19 cellular contexts compared by ENCODE assay signal in genomic region chr14:66360526-66360925, GRCh38.
"Had no signal": no experiment of that assay in that cellular context is flagged by ENCODE, and none has a peak within 500 bp of the region (broad histone marks: within the 10 kb centered on the region; RNA-seq: fewer than 3 reads in every experiment).

No MANE protein-coding gene starts in this region.

- H3K27ac Mint-ChIP-seq: activated B cell treated with CpG ODN at 0.5 μM for 24 hours; activated CD8-positive, alpha-beta T cell treated with anti-CD3 and anti-CD28 coated beads for 36 hours; activated naive CD4-positive, alpha-beta T cell treated with anti-CD3 and anti-CD28 coated beads, Interleukin-2, amount 50 U/mL, for 24 hours; memory B cell; naive thymus-derived CD8-positive, alpha-beta T cell had no signal

- H3K4me3 Mint-ChIP-seq: activated B cell treated with CpG ODN at 0.5 μM for 24 hours; activated CD8-positive, alpha-beta T cell treated with anti-CD3 and anti-CD28 coated beads for 36 hours; activated naive CD4-positive, alpha-beta T cell treated with anti-CD3 and anti-CD28 coated beads, Interleukin-2, amount 50 U/mL, for 24 hours; memory B cell; naive thymus-derived CD8-positive, alpha-beta T cell had no signal

- H3K27me3 Mint-ChIP-seq: activated B cell treated with CpG ODN at 0.5 μM for 24 hours; activated CD8-positive, alpha-beta T cell treated with anti-CD3 and anti-CD28 coated beads for 36 hours; activated naive CD4-positive, alpha-beta T cell treated with anti-CD3 and anti-CD28 coated beads, Interleukin-2, amount 50 U/mL, for 24 hours had no signal

- H3K4me1 Mint-ChIP-seq: activated B cell treated with CpG ODN at 0.5 μM for 24 hours; activated naive CD4-positive, alpha-beta T cell treated with anti-CD3 and anti-CD28 coated beads, Interleukin-2, amount 50 U/mL, for 24 hours; memory B cell; naive thymus-derived CD8-positive, alpha-beta T cell had no signal

- H3K36me3 Mint-ChIP-seq: activated naive CD4-positive, alpha-beta T cell treated with anti-CD3 and anti-CD28 coated beads, Interleukin-2, amount 50 U/mL, for 24 hours; memory B cell; naive thymus-derived CD8-positive, alpha-beta T cell had no signal

- DNase-seq: activated B cell treated with CpG ODN at 0.5 μM for 24 hours; activated CD4-positive, alpha-beta T cell treated with anti-CD3 and anti-CD28 coated beads for 48 hours; activated CD8-positive, alpha-beta T cell treated with anti-CD3 and anti-CD28 coated beads for 36 hours; activated effector memory CD4-positive, alpha-beta T cell treated with anti-CD3 and anti-CD28 coated beads, Interleukin-2, amount 50 U/mL, for 16 hours; activated T-cell treated with anti-CD3 and anti-CD28 coated beads, Interleukin-2, amount 50 U/mL, for 48 hours; adrenal gland; erythroblast; left ventricle myocardium superior; naive thymus-derived CD8-positive, alpha-beta T cell; spleen; stomach; T-helper 2 cell; testis; upper lobe of right lung had no signal

- H3K27ac ChIP-seq: adrenal gland, cardiac muscle cell, hepatocyte, prostate gland, spleen, stomach, testis, upper lobe of right lung had no signal

- H3K9me3 Mint-ChIP-seq: activated B cell treated with CpG ODN at 0.5 μM for 24 hours; activated CD8-positive, alpha-beta T cell treated with anti-CD3 and anti-CD28 coated beads for 36 hours; activated naive CD4-positive, alpha-beta T cell treated with anti-CD3 and anti-CD28 coated beads, Interleukin-2, amount 50 U/mL, for 24 hours; memory B cell; naive thymus-derived CD8-positive, alpha-beta T cell had no signal
